Comparison of ENCODE assay signal across 9 cellular contexts in the genomic region with DNA sequence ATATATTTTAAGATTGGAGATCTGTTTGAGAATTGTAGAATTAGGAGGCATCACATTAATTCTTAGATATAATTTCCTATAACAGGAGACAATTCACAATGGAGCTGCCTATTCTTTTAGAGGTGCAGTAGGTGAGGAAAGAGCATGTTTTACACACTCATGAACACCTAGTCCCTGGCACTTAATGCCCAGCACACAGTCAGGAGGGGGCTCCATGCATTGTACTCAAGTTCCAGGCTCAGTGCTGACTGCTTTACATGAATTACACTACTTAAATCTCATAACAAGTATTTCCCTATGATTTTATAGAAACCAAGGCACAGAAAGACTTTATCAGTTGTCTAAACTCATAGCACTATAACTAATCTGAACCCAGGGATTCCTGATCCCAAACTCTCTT. TPM values are rescaled to one million over a fixed set of nuclear protein-coding genes. Genes with fewer than 3 reads are reported as not detected.
A peak's percentile ranks its signal among the peaks of the same experiment; 100 is the strongest.
DNase-seq lines count a peak whose midpoint lies in the region; ATAC-seq and TF ChIP-seq lines count a peak whose summit lies in the region.
"Had no signal": no experiment of that assay in that cellular context is flagged by ENCODE, and none has a peak within 500 bp of the region (broad histone marks: within the 10 kb centered on the region; RNA-seq: fewer than 3 reads in every experiment).

No MANE protein-coding gene starts in this region.

- H3K9me3 Mint-ChIP-seq in CD4-positive, alpha-beta memory T cell: peaks cover 0 to 14% (median 11%) of the 10 kb centered on the region in 8 donors

- H3K4me3 ChIP-seq in CD4-positive, alpha-beta memory T cell (ENCODE audit: low read length in 2 of 2): peak overlapping the region; percentile 49 to 87
- H3K4me3 ChIP-seq in cardiac fibroblast (replicated peaks in 1 of 2; ENCODE audit: low read depth in 2 of 2, low read length in 2 of 2) (peak overlapping the region; percentile 50 to 68), osteoblast (ENCODE audit: insufficient read depth, low read length) (peak overlapping the region; percentile 82)

- H3K79me2 ChIP-seq in osteoblast (ENCODE audit: insufficient read depth, low read length): peaks cover 26% of the 10 kb centered on the region

- no peaks in the 10 kb centered on the region for H3K9me3 ChIP-seq in CD4-positive, alpha-beta memory T cell (ENCODE audit: control insufficient read depth in 1 of 2, low read length in 2 of 2)
- H3K9me3 ChIP-seq in osteoblast (ENCODE audit: low read depth, low read length): no peaks in the 10 kb centered on the region

- CTCF ChIA-PET in CD4-positive, alpha-beta memory T cell (lab: Charles Lee; ENCODE audit: partially characterized antibody): interaction anchor here (0.8 to 3.0 kb wide), 13 partner anchors 10 to 335 kb away, joined by 3 to 14 read pairs (median 7); partner anchors contain the start of gene GBP1

- peaks cover 26 to 62% (median 41%) of the 10 kb centered on the region in 4 donors for H3K4me1 Mint-ChIP-seq in CD4-positive, alpha-beta memory T cell

- peaks cover 38 to 39% of the 10 kb centered on the region in 2 donors for H3K36me3 Mint-ChIP-seq in CD4-positive, alpha-beta memory T cell

- peaks cover 35% of the 10 kb centered on the region for H3K4me1 ChIP-seq in CD4-positive, alpha-beta memory T cell (ENCODE audit: insufficient read depth, low read length)
- H3K4me1 ChIP-seq in osteoblast (ENCODE audit: insufficient read depth, low read length): peaks cover 13% of the 10 kb centered on the region

- H3K27ac Mint-ChIP-seq in CD4-positive, alpha-beta memory T cell: peak overlapping the region; percentile 84 to 99 (median 94)

- no peak for TF ChIP-seq CTCF in cardiac fibroblast (IDR thresholded peaks at IDR 0.05; ENCODE audit: low read depth, low read length)
- no peak for TF ChIP-seq CTCF in osteoblast (IDR thresholded peaks at IDR 0.05; ENCODE audit: extremely low read depth, low read depth, low read length)

- H3K27me3 ChIP-seq in CD4-positive, alpha-beta memory T cell (ENCODE audit: insufficient read depth, low read length): no peaks in the 10 kb centered on the region
- no peaks in the 10 kb centered on the region for H3K27me3 ChIP-seq in osteoblast (ENCODE audit: insufficient read depth, low read length)

- no peaks in the 10 kb centered on the region for H3K27me3 Mint-ChIP-seq in CD4-positive, alpha-beta memory T cell

- H3K27ac ChIP-seq in CD4-positive, alpha-beta memory T cell (ENCODE audit: low read depth, low read length): peak overlapping the region; percentile 73
- peak overlapping the region; percentile 78 for H3K27ac ChIP-seq in osteoblast (ENCODE audit: low read depth, low read length)

- POLR2A ChIA-PET in CD4-positive, alpha-beta memory T cell (lab: Charles Lee; ENCODE audit: partially characterized antibody): interaction anchor here (0.6 to 5.3 kb wide), 15 partner anchors 8 to 586 kb away, joined by 3 to 60 read pairs (median 5); partner anchors contain the start of gene GBP1

- H3K4me3 Mint-ChIP-seq in CD4-positive, alpha-beta memory T cell: peak overlapping the region; percentile 90 to 100 (median 95)

- ATAC-seq in HG03521 (IDR thresholded peaks at IDR 0.05; ENCODE audit: unreplicated experiment): peak; percentile 10

- H3K36me3 ChIP-seq in CD4-positive, alpha-beta memory T cell (ENCODE audit: insufficient read depth, low read length): no peaks in the 10 kb centered on the region
- H3K36me3 ChIP-seq in osteoblast (ENCODE audit: insufficient read depth, low read length): peaks cover 9% of the 10 kb centered on the region

- peak overlapping the region; percentile 90 for H3K4me2 ChIP-seq in osteoblast (ENCODE audit: insufficient read depth, low read length)

- H2AFZ ChIP-seq in osteoblast (ENCODE audit: low read length): peak overlapping the region; percentile 92

- H4K20me1 ChIP-seq in osteoblast (ENCODE audit: insufficient read depth, low read length): no peaks in the 10 kb centered on the region

- in situ Hi-C loops in ACHN (cut with HindIII; ENCODE audit: low pct_ligation_motif_present, low pct_unique_long_range_greater_than_20kb, low sequenced_read_pairs): no loop called here

- intact Hi-C loops in CD4-positive, alpha-beta memory T cell (cut with micrococcal nuclease): loop anchor here (2.0 kb wide), 2 partner anchors 18 to 104 kb away; partner anchors contain the start of gene GBP2

- DNase-seq in CD4-positive, alpha-beta memory T cell: no peak
- DNase-seq in cardiac fibroblast (ENCODE audit: low read depth in 2 of 2) (no peak), osteoblast (ENCODE audit: insufficient read length, low spot score, missing footprints) (peak; percentile 63), ACHN (no peak), SHP77 treated with DMSO at 0.1 percent for 48 hours (lab: John Stamatoyannopoulos, UW) (no peak), DMS153 treated with DMSO at 0.1 percent for 48 hours (lab: John Stamatoyannopoulos, UW; ENCODE audit: unreplicated experiment) (no peak), glomerular visceral epithelial cell (ENCODE audit: extremely low spot score) (no peak)
- DNase-seq: activated effector memory CD4-positive, alpha-beta T cell treated with anti-CD3 and anti-CD28 coated beads, Interleukin-2, amount 50 U/mL, for 16 hours had no signal

RNA-seq across cellular contexts. Expression of gene GBP3, which starts 0.4 kb away (rescaled TPM):
- total RNA-seq in CD4-positive, alpha-beta memory T cell: 10 to 100 TPM; 51.8 to 54.1 TPM
- polyA plus RNA-seq in CD4-positive, alpha-beta memory T cell: 10 to 100 TPM in 1 of 2 donors, 1 to 10 TPM in 1; 6.4 to 10.2 TPM
- total RNA-seq in osteoblast: 22.4 and 39.1 TPM in 2 replicates

RNA-seq across cellular contexts. Expression of gene KYAT3, which starts 30.6 kb away (rescaled TPM):
- total RNA-seq in CD4-positive, alpha-beta memory T cell: 10 to 100 TPM; 30.6 to 30.7 TPM
- polyA plus RNA-seq in CD4-positive, alpha-beta memory T cell: 10 to 100 TPM; 23.1 to 30.8 TPM
- 44.8 and 53.9 TPM in 2 replicates for total RNA-seq in osteoblast

RNA-seq across cellular contexts. Expression of gene RBMXL1, which starts 30.6 kb away (rescaled TPM):
- 10 to 100 TPM; 24.7 to 25.1 TPM for total RNA-seq in CD4-positive, alpha-beta memory T cell
- 10 to 100 TPM in 1 of 2 donors, 1 to 10 TPM in 1; 5.3 to 12.0 TPM for polyA plus RNA-seq in CD4-positive, alpha-beta memory T cell
- 11.5 and 13.4 TPM in 2 replicates for total RNA-seq in osteoblast

RNA-seq across cellular contexts. Expression of gene GBP1, which starts 42.0 kb away (rescaled TPM):
- 10 to 100 TPM; 74.1 to 74.2 TPM for total RNA-seq in CD4-positive, alpha-beta memory T cell
- 10 to 100 TPM; 54.3 to 66.0 TPM for polyA plus RNA-seq in CD4-positive, alpha-beta memory T cell
- 23.9 and 32.2 TPM in 2 replicates for total RNA-seq in osteoblast
